Comparison of ENCODE assay signal across 8 cellular contexts in genomic region chr3:120780977-120781376, GRCh38. TPM values are rescaled to one million over a fixed set of nuclear protein-coding genes. Genes with fewer than 3 reads are reported as not detected.
DNase-seq lines count a peak whose midpoint lies in the region; ATAC-seq and TF ChIP-seq lines count a peak whose summit lies in the region.

No MANE protein-coding gene starts in this region.

- peaks cover 0 to 28% of the 10 kb centered on the region in 2 donors for H3K36me3 ChIP-seq in vagina
- H3K36me3 ChIP-seq in esophagus squamous epithelium, result peaks cover 0 to 53% (median 0%) of the 10 kb centered on the region in 3 donors
- peaks cover 2% of the 10 kb centered on the region; the same call in 1 of the 2 replicates for H3K36me3 ChIP-seq in BE2C

- POLR2A ChIA-PET in AG04450 (lab: Yijun Ruan, JAX), result no interaction called here

- TF ChIP-seq POLR2A in vagina (IDR thresholded peaks at IDR 0.05) (no peak), esophagus squamous epithelium (IDR thresholded peaks at IDR 0.05) (no peak)

- no peak overlapping the region; the same call in 1 of the 2 replicates for H3K4me3 ChIP-seq in AG04450 (ENCODE audit: low read depth, low read length)
- no peak overlapping the region for H3K4me3 ChIP-seq in cardiac fibroblast (replicated peaks in 1 of 2; ENCODE audit: low read depth in 2 of 2, low read length in 2 of 2)
- no peak overlapping the region for H3K4me3 ChIP-seq in vagina
- no peak overlapping the region for H3K4me3 ChIP-seq in esophagus squamous epithelium
- H3K4me3 ChIP-seq in BE2C (ENCODE audit: low read depth, low read length), result no peak overlapping the region

- H3K27me3 ChIP-seq in AG04450 (ENCODE audit: control insufficient read depth, insufficient read depth, low read length) (no peaks in the 10 kb centered on the region), vagina (no peaks in the 10 kb centered on the region), esophagus squamous epithelium (no peaks in the 10 kb centered on the region), BE2C (no peaks in the 10 kb centered on the region)

- H3K9me3 ChIP-seq in AG04450 (ENCODE audit: control insufficient read depth, insufficient read depth, low read length) (no peaks in the 10 kb centered on the region), vagina (no peaks in the 10 kb centered on the region), esophagus squamous epithelium (no peaks in the 10 kb centered on the region), BE2C (no peaks in the 10 kb centered on the region)

- DNase-seq in AG04450 (ENCODE audit: low read depth, low spot score) (peak; percentile 44), cardiac fibroblast (ENCODE audit: low read depth in 2 of 2) (peak; percentile 80 to 95), vagina (ENCODE audit: extremely low spot score in 2 of 2) (no peak), esophagus squamous epithelium (lab: John Stamatoyannopoulos, UW) (no peak), nucleus accumbens (lab: John Stamatoyannopoulos, UW) (no peak), BE2C (no peak)

- intact Hi-C loops in vagina (cut with DNase I) (no loop called here), esophagus squamous epithelium (cut with DNase I) (no loop called here)

- no peaks in the 10 kb centered on the region for H3K4me1 ChIP-seq in vagina
- H3K4me1 ChIP-seq in esophagus squamous epithelium, result no peaks in the 10 kb centered on the region
- no peaks in the 10 kb centered on the region for H3K4me1 ChIP-seq in BE2C

- TF ChIP-seq CTCF in AG04450 (IDR thresholded peaks at IDR 0.05; ENCODE audit: low read depth, low read length), result no peak
- TF ChIP-seq CTCF in cardiac fibroblast (IDR thresholded peaks at IDR 0.05; ENCODE audit: low read depth, low read length), result no peak
- no peak for TF ChIP-seq CTCF in vagina (IDR thresholded peaks at IDR 0.05)
- TF ChIP-seq CTCF in esophagus squamous epithelium (IDR thresholded peaks at IDR 0.05), result no peak
- no peak for TF ChIP-seq CTCF in BE2C (IDR thresholded peaks at IDR 0.05; ENCODE audit: low read depth, low read length)

- CTCF ChIA-PET in AG04450 (lab: Charles Lee), result interaction anchor here (1.1 to 4.6 kb wide), 3 partner anchors 12 to 221 kb away, joined by 6 to 41 read pairs (median 16); no protein-coding TSS in a partner anchor

- 73 to 75% methylated on average over 13 of the region's 13 CpGs for WGBS in esophagus squamous epithelium, 2 donors

- ATAC-seq in GM19467 (IDR thresholded peaks at IDR 0.05; ENCODE audit: unreplicated experiment) (peak; percentile 73), HG03354 (IDR thresholded peaks at IDR 0.05; ENCODE audit: poor library complexity, severe bottlenecking, unreplicated experiment) (peak; percentile 90)

- H3K27ac ChIP-seq in AG04450 (ENCODE audit: low read depth, low read length), result peak overlapping the region; percentile 54
- H3K27ac ChIP-seq in vagina, result no peak overlapping the region
- H3K27ac ChIP-seq in esophagus squamous epithelium, result no peak overlapping the region

RNA-seq across cellular contexts. Expression of gene GTF2E1, which starts 38.4 kb away (rescaled TPM):
- 12.8 and 15.5 TPM in 2 replicates for polyA plus RNA-seq in AG04450 (2011; rRNA removed)
- 25.1 and 26.8 TPM in 2 replicates for polyA minus RNA-seq in AG04450 (2011; rRNA and poly(A)+ RNA removed)
- total RNA-seq in vagina (9.1 TPM), esophagus squamous epithelium (10 to 100 TPM in 1 of 4 donors, 1 to 10 TPM in 3; 3.1 to 14.5 (median 8.3) TPM)
- polyA plus RNA-seq in BE2C (2012; ENCODE audit: insufficient read depth, insufficient read length, low read depth), result 11.0 TPM

RNA-seq across cellular contexts. Expression of gene RABL3, which starts 38.7 kb away (rescaled TPM):
- 7.9 and 9.3 TPM in 2 replicates for polyA plus RNA-seq in AG04450 (2011; rRNA removed)
- polyA minus RNA-seq in AG04450 (2011; rRNA and poly(A)+ RNA removed), result 3.8 and 6.1 TPM in 2 replicates
- total RNA-seq in vagina, result 12.8 TPM
- total RNA-seq in esophagus squamous epithelium, result 10 to 100 TPM in 3 of 4 donors, 1 to 10 TPM in 1; 8.0 to 15.4 (median 13.4) TPM
- polyA plus RNA-seq in BE2C (2012; ENCODE audit: insufficient read depth, insufficient read length, low read depth), result 15.8 TPM

Comparison
In these comparisons a context has a peak if more than half of its experiments do, and no peak if none do; other contexts are left out.
1. DNase-seq: peak in AG04450 (single experiment) and cardiac fibroblast (2 of 2); none in vagina (0 of 2), esophagus squamous epithelium (single experiment), nucleus accumbens (0 of 56) and BE2C (single experiment).